25 cellular contexts compared by ENCODE assay signal in genomic region chr15:43316969-43317346, GRCh38. TPM values are rescaled to one million over a fixed set of nuclear protein-coding genes. Genes with fewer than 3 reads are reported as not detected.
DNase-seq lines count a peak whose midpoint lies in the region; ATAC-seq, FAIRE-seq and TF ChIP-seq lines count a peak whose summit lies in the region.
"Had no signal": no experiment of that assay in that cellular context is flagged by ENCODE, and none has a peak within 500 bp of the region (broad histone marks: within the 10 kb centered on the region; RNA-seq: fewer than 3 reads in every experiment).

No MANE protein-coding gene starts in this region.

- peaks cover 10 to 37% (median 19%) of the 10 kb centered on the region in 5 donors for H3K27me3 Mint-ChIP-seq in naive thymus-derived CD8-positive, alpha-beta T cell

- H4K20me1 ChIP-seq in K562 (replicated peaks; ENCODE audit: control insufficient read depth, insufficient read depth, low read length): no peaks in the 10 kb centered on the region
- H4K20me1 ChIP-seq: BLaER1 treated with 17β-estradiol and CSF1 and Interleukin-3, amounts not matched to agents 10 nM and 100 nM had no signal

- H3K36me3 ChIP-seq in SJSA1 (no peaks in the 10 kb centered on the region), K562 (ENCODE audit: control insufficient read depth, insufficient read depth, low read length) (no peaks in the 10 kb centered on the region), gastroesophageal sphincter (no peaks in the 10 kb centered on the region), uterus (no peaks in the 10 kb centered on the region)
- H3K36me3 ChIP-seq: BE2C; BLaER1 treated with 17β-estradiol and CSF1 and Interleukin-3, amounts not matched to agents 10 nM and 100 nM had no signal

- H3K27me3 ChIP-seq in SJSA1 (replicated peaks) (no peaks in the 10 kb centered on the region), K562 (ENCODE audit: control insufficient read depth in 2 of 2, insufficient read depth in 2 of 2, low read length in 2 of 2) (peaks cover 19 to 27% of the 10 kb centered on the region in 2 experiments), gastroesophageal sphincter (peaks cover 22% of the 10 kb centered on the region), uterus (no peaks in the 10 kb centered on the region)
- H3K27me3 ChIP-seq: BE2C; BLaER1 treated with 17β-estradiol and CSF1 and Interleukin-3, amounts not matched to agents 10 nM and 100 nM had no signal

- no peak overlapping the region for H3K4me2 ChIP-seq in K562 (ENCODE audit: insufficient read depth, low read length)
- H3K4me2 ChIP-seq: A549; BLaER1 treated with 17β-estradiol and CSF1 and Interleukin-3, amounts not matched to agents 10 nM and 100 nM had no signal

- no peak overlapping the region for H3K4me3 ChIP-seq in SJSA1
- no peak overlapping the region for H3K4me3 ChIP-seq in K562
- H3K4me3 ChIP-seq in gastroesophageal sphincter: no peak overlapping the region
- H3K4me3 ChIP-seq in uterus: no peak overlapping the region
- H3K4me3 ChIP-seq: A549; BLaER1 treated with 17β-estradiol and CSF1 and Interleukin-3, amounts not matched to agents 10 nM and 100 nM; GM23248 had no signal

- TF ChIP-seq CTCF in K562 (IDR thresholded peaks at IDR 0.05 in 2 of 3, conservative IDR thresholded peaks at IDR 0.05 in 1 of 3; ENCODE audit: insufficient read depth in 2 of 3, low read depth in 1 of 3, low read length in 3 of 3) (no peak), gastroesophageal sphincter (IDR thresholded peaks at IDR 0.05) (no peak), uterus (IDR thresholded peaks at IDR 0.05) (no peak)

- no peaks in the 10 kb centered on the region for H3K79me2 ChIP-seq in K562 (ENCODE audit: control insufficient read depth, insufficient read depth, low read length)

- H3K27ac ChIP-seq in SJSA1 (peak overlapping the region; percentile 47; the same call in 1 of the 2 replicates), K562 (ENCODE audit: extremely low read depth, low read depth, low read length) (no peak overlapping the region), gastroesophageal sphincter (peak overlapping the region in 3 of 4 donors; percentile 36 to 62 (median 57)), uterus (peak overlapping the region; percentile 44 to 74)
- H3K27ac ChIP-seq: A549; BLaER1 treated with 17β-estradiol and CSF1 and Interleukin-3, amounts not matched to agents 10 nM and 100 nM; GM23248 had no signal

- TF ChIP-seq POLR2A in K562 (conservative IDR thresholded peaks at IDR 0.05): no peak
- TF ChIP-seq POLR2A in gastroesophageal sphincter (IDR thresholded peaks at IDR 0.05): no peak
- TF ChIP-seq POLR2A in uterus (IDR thresholded peaks at IDR 0.05): no peak

- H3K9me3 Mint-ChIP-seq in naive thymus-derived CD8-positive, alpha-beta T cell: no peaks in the 10 kb centered on the region
- H3K9me3 Mint-ChIP-seq: CD14-positive monocyte; CD4-positive, alpha-beta T cell; CD8-positive, alpha-beta memory T cell had no signal

- DNase-seq in SJSA1 (ENCODE audit: low read depth in 1 of 2, low spot score in 2 of 2): no peak
- DNase-seq in K562 (ENCODE audit: extremely low read depth in 1 of 4, low spot score in 3 of 4): no peak
- DNase-seq in uterus: no peak
- DNase-seq in naive thymus-derived CD8-positive, alpha-beta T cell: no peak
- DNase-seq: 8988T; AML-193; BE2C; CD4-positive, alpha-beta T cell; CD8-positive, alpha-beta memory T cell; DMS 273 treated with DMSO at 0.1 percent for 48 hours; DMS79; EL; GF-D8; GM23248; H7 had no signal

- POLR2A ChIA-PET in K562 (lab: Yijun Ruan, JAX): interaction anchor here (1.0 kb wide), 1 partner anchor 10 kb away, joined by 6 read pairs; no protein-coding TSS in a partner anchor
- POLR2A ChIA-PET in naive thymus-derived CD8-positive, alpha-beta T cell (lab: Charles Lee): no interaction called here

- no peak overlapping the region for H3K27ac Mint-ChIP-seq in naive thymus-derived CD8-positive, alpha-beta T cell
- H3K27ac Mint-ChIP-seq: CD14-positive monocyte; CD4-positive, alpha-beta T cell; CD8-positive, alpha-beta memory T cell had no signal

- no peak overlapping the region for H3K9ac ChIP-seq in K562 (ENCODE audit: insufficient read depth in 1 of 2, low read depth in 2 of 2, low read length in 2 of 2)
- H3K9ac ChIP-seq: BLaER1 treated with 17β-estradiol and CSF1 and Interleukin-3, amounts not matched to agents 10 nM and 100 nM; GM23248 had no signal

- H3K9me3 ChIP-seq in SJSA1 (replicated peaks): no peaks in the 10 kb centered on the region
- no peaks in the 10 kb centered on the region for H3K9me3 ChIP-seq in K562 (replicated peaks; ENCODE audit: control insufficient read depth, insufficient read depth, low read depth, low read length)
- no peaks in the 10 kb centered on the region for H3K9me3 ChIP-seq in gastroesophageal sphincter
- H3K9me3 ChIP-seq in uterus: no peaks in the 10 kb centered on the region
- H3K9me3 ChIP-seq: A549; BE2C; BLaER1 treated with 17β-estradiol and CSF1 and Interleukin-3, amounts not matched to agents 10 nM and 100 nM had no signal

- H3K4me3 Mint-ChIP-seq in naive thymus-derived CD8-positive, alpha-beta T cell: no peak overlapping the region
- H3K4me3 Mint-ChIP-seq: CD14-positive monocyte; CD4-positive, alpha-beta T cell; CD8-positive, alpha-beta memory T cell had no signal

- in situ Hi-C loops in K562 (cut with MboI): no loop called here

- CTCF ChIA-PET in K562 (lab: Yijun Ruan, JAX; ENCODE audit: low intra/inter-chr PET ratio): no interaction called here

- no peaks in the 10 kb centered on the region for H3K36me3 Mint-ChIP-seq in naive thymus-derived CD8-positive, alpha-beta T cell
- H3K36me3 Mint-ChIP-seq: CD14-positive monocyte had no signal

- peaks cover 20% of the 10 kb centered on the region for H3K4me1 ChIP-seq in SJSA1 (replicated peaks)
- no peaks in the 10 kb centered on the region; a peak in 1 of 5 replicates for H3K4me1 ChIP-seq in K562 (replicated peaks in 1 of 2; ENCODE audit: control insufficient read depth in 2 of 2, insufficient read depth in 2 of 2, low read length in 2 of 2)
- H3K4me1 ChIP-seq in gastroesophageal sphincter: peaks cover 0 to 7% (median 0%) of the 10 kb centered on the region in 3 donors
- peaks cover 0 to 7% of the 10 kb centered on the region in 2 donors for H3K4me1 ChIP-seq in uterus
- H3K4me1 ChIP-seq: A549, BE2C had no signal

- no peaks in the 10 kb centered on the region for H3K9me1 ChIP-seq in K562 (ENCODE audit: control insufficient read depth, insufficient read depth, low read length)

- intact Hi-C loops in K562 (cut with micrococcal nuclease) (no loop called here), uterus (cut with DNase I; ENCODE audit: low total_unique reads) (no loop called here)

- no peak for FAIRE-seq in K562 (lab: Jason Lieb, UNC)
- FAIRE-seq: A549, D721Med, GM12891, GM18507, H1 had no signal

- 0% methylated on average over 1 of the region's 1 CpG for WGBS in K562 (ENCODE audit: insufficient coverage, low coverage, missing lambda C conversion rate)
- WGBS in gastroesophageal sphincter (ENCODE audit: low coverage in 1 of 2), 2 donors: no CpG with 5 or more reads among the region's 1 CpG

- no TSS peak for BruUV-seq in K562 (replicated peaks; lab: Mats Ljungman, UMichigan)

- TF ChIP-seq RAD21 in K562 (CRISPR knock-in tag; conservative IDR thresholded peaks at IDR 0.05 in 1 of 2, IDR thresholded peaks at IDR 0.05 in 1 of 2): no peak

- H2AFZ ChIP-seq in K562 (ENCODE audit: low read depth, low read length): no peak overlapping the region
- H2AFZ ChIP-seq: GM23248 had no signal

- TF ChIP-seq EP300 in K562 (IDR thresholded peaks at IDR 0.05; ENCODE audit: low read length) (no peak), gastroesophageal sphincter (IDR thresholded peaks at IDR 0.05) (no peak)

- no peaks in the 10 kb centered on the region for H3K4me1 Mint-ChIP-seq in naive thymus-derived CD8-positive, alpha-beta T cell
- H3K4me1 Mint-ChIP-seq: CD8-positive, alpha-beta memory T cell had no signal

- ATAC-seq in K562: no peak
- no peak for ATAC-seq in gastroesophageal sphincter
- no peak for ATAC-seq in GM21529 (IDR thresholded peaks at IDR 0.05; ENCODE audit: unreplicated experiment)
- no peak for ATAC-seq in HG02571 (IDR thresholded peaks at IDR 0.05; ENCODE audit: unreplicated experiment)
- no peak for ATAC-seq in naive thymus-derived CD8-positive, alpha-beta T cell
- ATAC-seq: A549 had no signal

RNA-seq across cellular contexts. Expression of gene LCMT2, which starts 13.4 kb away (rescaled TPM):
- 11.4 and 17.4 TPM in 2 replicates for total RNA-seq in SJSA1 (2014; rRNA removed; shearing (Covaris generic))
- 25.3 and 38.0 TPM in 2 replicates for total RNA-seq in K562 (2011; cell fraction: chromatin; rRNA removed; ENCODE audit: low replicate concordance)
- 27.9 and 30.5 TPM in 2 replicates for total RNA-seq in K562 (2011; cell fraction: nucleolus; rRNA removed)
- 25.0 and 31.9 TPM in 2 replicates for total RNA-seq in K562 (2011; cell fraction: nucleoplasm; rRNA removed)
- 7.8 and 11.8 TPM in 2 replicates for total RNA-seq in K562 (2014; rRNA removed)
- total RNA-seq in K562 (2014; rRNA removed; fragmentation: Illumina TruSeq; extraction: Trizol): 16.5 and 18.6 TPM in 2 replicates
- 19.6 and 21.8 TPM in 2 replicates for total RNA-seq in K562 (2015; rRNA removed; fragmentation: Illumina TruSeq; extraction: Trizol)
- 15.2 and 16.0 TPM in 2 replicates for total RNA-seq in K562 (2021)
- 14.9 and 22.3 TPM in 2 replicates for polyA plus RNA-seq in K562 (2011; rRNA removed)
- polyA plus RNA-seq in K562 (2011; cell fraction: cytosol; rRNA removed): 10.0 and 10.4 TPM in 2 replicates
- polyA plus RNA-seq in K562 (2011; cell fraction: nucleus; rRNA removed): 10.6 and 12.0 TPM in 2 replicates
- polyA plus RNA-seq in K562 (2012): 8.2 and 11.1 TPM in 2 replicates
- 15.3 and 18.2 TPM in 2 replicates for polyA plus RNA-seq in K562 (2014; fragmentation: Illumina TruSeq; extraction: Trizol)
- 1 to 10 TPM; 2.5 to 2.9 TPM for polyA plus RNA-seq in K562 (2014; fragmentation: Nextera tagmentation; extraction: Ambion mirVana)
- 12.7 and 14.2 TPM in 2 replicates for polyA plus RNA-seq in K562 (2014; rRNA removed)
- polyA minus RNA-seq in K562 (2011; rRNA and poly(A)+ RNA removed): 36.0 and 43.0 TPM in 2 replicates
- polyA minus RNA-seq in K562 (2011; cell fraction: cytosol; rRNA and poly(A)+ RNA removed): 8.3 and 13.5 TPM in 2 replicates
- 18.3 and 36.4 TPM in 2 replicates for polyA minus RNA-seq in K562 (2011; cell fraction: nucleus; rRNA and poly(A)+ RNA removed)
- total RNA-seq in gastroesophageal sphincter: 1 to 10 TPM; 5.4 to 9.5 (median 6.4) TPM
- 10 to 100 TPM in 3 of 4 donors, 1 to 10 TPM in 1; 9.5 to 28.2 (median 12.3) TPM for total RNA-seq in uterus
- total RNA-seq in naive thymus-derived CD8-positive, alpha-beta T cell: 10 to 100 TPM; 15.5 to 17.0 TPM
- polyA plus RNA-seq in naive thymus-derived CD8-positive, alpha-beta T cell: 1 to 10 TPM; 2.1 to 3.5 (median 3.1) TPM

RNA-seq across cellular contexts. Expression of gene TGM7, which starts 14.9 kb away (rescaled TPM):
- not detected in 2 replicates for total RNA-seq in SJSA1 (2014; rRNA removed; shearing (Covaris generic))
- not detected in 2 replicates for total RNA-seq in K562 (2011; cell fraction: chromatin; rRNA removed; ENCODE audit: low replicate concordance)
- total RNA-seq in K562 (2011; cell fraction: nucleolus; rRNA removed): not detected in 2 replicates
- total RNA-seq in K562 (2011; cell fraction: nucleoplasm; rRNA removed): not detected in 2 replicates
- total RNA-seq in K562 (2014; rRNA removed): not detected in 2 replicates
- total RNA-seq in K562 (2014; rRNA removed; fragmentation: Illumina TruSeq; extraction: Trizol): not detected in 2 replicates
- total RNA-seq in K562 (2015; rRNA removed; fragmentation: Illumina TruSeq; extraction: Trizol): not detected in 2 replicates
- total RNA-seq in K562 (2021): not detected in 2 replicates
- polyA plus RNA-seq in K562 (2011; rRNA removed): not detected in 2 replicates
- not detected in 2 replicates for polyA plus RNA-seq in K562 (2011; cell fraction: cytosol; rRNA removed)
- not detected in 2 replicates for polyA plus RNA-seq in K562 (2011; cell fraction: nucleus; rRNA removed)
- polyA plus RNA-seq in K562 (2012): not detected in 2 replicates
- not detected in 2 replicates for polyA plus RNA-seq in K562 (2014; fragmentation: Illumina TruSeq; extraction: Trizol)
- not detected for polyA plus RNA-seq in K562 (2014; fragmentation: Nextera tagmentation; extraction: Ambion mirVana)
- not detected in 2 replicates for polyA plus RNA-seq in K562 (2014; rRNA removed)
- not detected in 2 replicates for polyA minus RNA-seq in K562 (2011; rRNA and poly(A)+ RNA removed)
- polyA minus RNA-seq in K562 (2011; cell fraction: cytosol; rRNA and poly(A)+ RNA removed): not detected in 2 replicates
- polyA minus RNA-seq in K562 (2011; cell fraction: nucleus; rRNA and poly(A)+ RNA removed): not detected in 2 replicates
- not detected for total RNA-seq in gastroesophageal sphincter
- not detected for total RNA-seq in uterus
- total RNA-seq in naive thymus-derived CD8-positive, alpha-beta T cell: not detected
- polyA plus RNA-seq in naive thymus-derived CD8-positive, alpha-beta T cell: not detected
- total RNA-seq: CD4-positive, alpha-beta T cell; CD8-positive, alpha-beta memory T cell; GM23248; H1; H7 had no signal
- polyA plus RNA-seq: A549; CD14-positive monocyte; CD8-positive, alpha-beta memory T cell; GM23248 had no signal

RNA-seq across cellular contexts. Expression of gene TGM5, which starts 50.2 kb away (rescaled TPM):
- total RNA-seq in SJSA1 (2014; rRNA removed; shearing (Covaris generic)): 0.24 TPM in 1 of 2 replicates, not detected in the other
- 0.12 TPM in 1 of 2 replicates, not detected in the other for total RNA-seq in K562 (2011; cell fraction: chromatin; rRNA removed; ENCODE audit: low replicate concordance)
- total RNA-seq in K562 (2011; cell fraction: nucleolus; rRNA removed): not detected in 2 replicates
- not detected in 2 replicates for total RNA-seq in K562 (2011; cell fraction: nucleoplasm; rRNA removed)
- total RNA-seq in K562 (2014; rRNA removed): not detected in 2 replicates
- total RNA-seq in K562 (2014; rRNA removed; fragmentation: Illumina TruSeq; extraction: Trizol): not detected in 2 replicates
- total RNA-seq in K562 (2015; rRNA removed; fragmentation: Illumina TruSeq; extraction: Trizol): 0.07 and 0.15 TPM in 2 replicates
- not detected in 2 replicates for total RNA-seq in K562 (2021)
- 0.07 TPM in 1 of 2 replicates, not detected in the other for polyA plus RNA-seq in K562 (2011; rRNA removed)
- 0.12 and 0.15 TPM in 2 replicates for polyA plus RNA-seq in K562 (2011; cell fraction: cytosol; rRNA removed)
- 0.06 and 0.07 TPM in 2 replicates for polyA plus RNA-seq in K562 (2011; cell fraction: nucleus; rRNA removed)
- 0.03 TPM in 1 of 2 replicates, not detected in the other for polyA plus RNA-seq in K562 (2012)
- not detected in 2 replicates for polyA plus RNA-seq in K562 (2014; fragmentation: Illumina TruSeq; extraction: Trizol)
- under 1 TPM; 0.03 to 0.10 TPM for polyA plus RNA-seq in K562 (2014; fragmentation: Nextera tagmentation; extraction: Ambion mirVana)
- not detected in 2 replicates for polyA plus RNA-seq in K562 (2014; rRNA removed)
- not detected in 2 replicates for polyA minus RNA-seq in K562 (2011; rRNA and poly(A)+ RNA removed)
- polyA minus RNA-seq in K562 (2011; cell fraction: cytosol; rRNA and poly(A)+ RNA removed): not detected in 2 replicates
- polyA minus RNA-seq in K562 (2011; cell fraction: nucleus; rRNA and poly(A)+ RNA removed): 0.22 TPM in 1 of 2 replicates, not detected in the other
- total RNA-seq in gastroesophageal sphincter: 1 to 10 TPM in 1 of 4 donors, under 1 TPM in 2, not detected in 1; 0.31 to 1.3 (median 0.58) TPM
- total RNA-seq in uterus: not detected
- total RNA-seq in naive thymus-derived CD8-positive, alpha-beta T cell: not detected
- polyA plus RNA-seq in naive thymus-derived CD8-positive, alpha-beta T cell: not detected
- total RNA-seq: CD4-positive, alpha-beta T cell; GM23248; H1; H7 had no signal
- polyA plus RNA-seq: A549; CD14-positive monocyte; CD8-positive, alpha-beta memory T cell; GM23248; H1 had no signal

RNA-seq across cellular contexts. Expression of gene ZSCAN29, which starts 53.9 kb away (rescaled TPM):
- 26.8 and 47.3 TPM in 2 replicates for total RNA-seq in SJSA1 (2014; rRNA removed; shearing (Covaris generic))
- total RNA-seq in K562 (2011; cell fraction: chromatin; rRNA removed; ENCODE audit: low replicate concordance): 25.5 and 29.4 TPM in 2 replicates
- 16.5 and 18.6 TPM in 2 replicates for total RNA-seq in K562 (2011; cell fraction: nucleolus; rRNA removed)
- 21.4 and 23.8 TPM in 2 replicates for total RNA-seq in K562 (2011; cell fraction: nucleoplasm; rRNA removed)
- total RNA-seq in K562 (2014; rRNA removed) (28.6 and 30.0 TPM in 2 replicates), K562 (2014; rRNA removed; fragmentation: Illumina TruSeq; extraction: Trizol) (20.8 and 21.6 TPM in 2 replicates), K562 (2015; rRNA removed; fragmentation: Illumina TruSeq; extraction: Trizol) (26.0 and 28.1 TPM in 2 replicates), K562 (2021) (24.4 and 28.0 TPM in 2 replicates), gastroesophageal sphincter (10 to 100 TPM; 18.0 to 30.7 (median 22.3) TPM), uterus (10 to 100 TPM in 3 of 4 donors, 1 to 10 TPM in 1; 5.4 to 39.3 (median 20.5) TPM)
- polyA plus RNA-seq in K562 (2011; rRNA removed) (10.9 and 13.2 TPM in 2 replicates), K562 (2014; fragmentation: Illumina TruSeq; extraction: Trizol) (16.8 and 19.0 TPM in 2 replicates), K562 (2014; fragmentation: Nextera tagmentation; extraction: Ambion mirVana) (1 to 10 TPM; 2.5 to 2.7 TPM), K562 (2014; rRNA removed) (19.3 and 19.7 TPM in 2 replicates)
- 8.4 and 8.8 TPM in 2 replicates for polyA plus RNA-seq in K562 (2011; cell fraction: cytosol; rRNA removed)
- polyA plus RNA-seq in K562 (2011; cell fraction: nucleus; rRNA removed): 14.9 and 21.4 TPM in 2 replicates
- polyA plus RNA-seq in K562 (2012): 13.8 and 14.5 TPM in 2 replicates
- polyA minus RNA-seq in K562 (2011; rRNA and poly(A)+ RNA removed): 15.0 and 16.3 TPM in 2 replicates
- polyA minus RNA-seq in K562 (2011; cell fraction: cytosol; rRNA and poly(A)+ RNA removed): 9.3 and 16.0 TPM in 2 replicates
- polyA minus RNA-seq in K562 (2011; cell fraction: nucleus; rRNA and poly(A)+ RNA removed): 12.7 and 16.0 TPM in 2 replicates
- total RNA-seq in naive thymus-derived CD8-positive, alpha-beta T cell: 10 to 100 TPM; 33.0 to 40.2 TPM
- 1 to 10 TPM; 6.4 to 8.6 (median 7.4) TPM for polyA plus RNA-seq in naive thymus-derived CD8-positive, alpha-beta T cell

RNA-seq across cellular contexts. Expression of gene TUBGCP4, which starts 53.9 kb away (rescaled TPM):
- total RNA-seq in SJSA1 (2014; rRNA removed; shearing (Covaris generic)): 9.4 and 11.7 TPM in 2 replicates
- 77.2 and 87.0 TPM in 2 replicates for total RNA-seq in K562 (2011; cell fraction: chromatin; rRNA removed; ENCODE audit: low replicate concordance)
- total RNA-seq in K562 (2011; cell fraction: nucleolus; rRNA removed): 47.2 and 55.4 TPM in 2 replicates
- total RNA-seq in K562 (2011; cell fraction: nucleoplasm; rRNA removed): 49.6 and 65.5 TPM in 2 replicates
- 29.6 and 33.3 TPM in 2 replicates for total RNA-seq in K562 (2014; rRNA removed)
- 27.9 and 29.4 TPM in 2 replicates for total RNA-seq in K562 (2014; rRNA removed; fragmentation: Illumina TruSeq; extraction: Trizol)
- total RNA-seq in K562 (2015; rRNA removed; fragmentation: Illumina TruSeq; extraction: Trizol): 26.5 and 29.5 TPM in 2 replicates
- 50.2 and 52.1 TPM in 2 replicates for total RNA-seq in K562 (2021)
- 30.6 and 40.2 TPM in 2 replicates for polyA plus RNA-seq in K562 (2011; rRNA removed)
- 21.7 and 24.4 TPM in 2 replicates for polyA plus RNA-seq in K562 (2011; cell fraction: cytosol; rRNA removed)
- polyA plus RNA-seq in K562 (2011; cell fraction: nucleus; rRNA removed): 30.1 and 37.8 TPM in 2 replicates
- 21.1 and 23.9 TPM in 2 replicates for polyA plus RNA-seq in K562 (2012)
- polyA plus RNA-seq in K562 (2014; fragmentation: Illumina TruSeq; extraction: Trizol): 34.7 and 40.1 TPM in 2 replicates
- polyA plus RNA-seq in K562 (2014; fragmentation: Nextera tagmentation; extraction: Ambion mirVana): 10 to 100 TPM; 10.7 to 13.1 TPM
- 31.1 and 31.3 TPM in 2 replicates for polyA plus RNA-seq in K562 (2014; rRNA removed)
- polyA minus RNA-seq in K562 (2011; rRNA and poly(A)+ RNA removed): 43.5 and 50.6 TPM in 2 replicates
- polyA minus RNA-seq in K562 (2011; cell fraction: cytosol; rRNA and poly(A)+ RNA removed): 40.1 and 45.2 TPM in 2 replicates
- polyA minus RNA-seq in K562 (2011; cell fraction: nucleus; rRNA and poly(A)+ RNA removed): 44.8 and 56.8 TPM in 2 replicates
- total RNA-seq in gastroesophageal sphincter: 10 to 100 TPM; 11.3 to 26.0 (median 14.2) TPM
- 10 to 100 TPM in 2 of 4 donors, 1 to 10 TPM in 2; 6.9 to 21.2 (median 14.5) TPM for total RNA-seq in uterus
- total RNA-seq in naive thymus-derived CD8-positive, alpha-beta T cell: 10 to 100 TPM; 20.8 to 22.7 TPM
- polyA plus RNA-seq in naive thymus-derived CD8-positive, alpha-beta T cell: 10 to 100 TPM in 1 of 3 donors, 1 to 10 TPM in 2; 7.6 to 15.0 (median 9.2) TPM
